ENCODE assay signal across 7 cellular contexts in genomic region chrX:108157628-108158027, GRCh38.
"Had no signal": no experiment of that assay in that cellular context is flagged by ENCODE, and none has a peak within 500 bp of the region (broad histone marks: within the 10 kb centered on the region; RNA-seq: fewer than 3 reads in every experiment).

No MANE protein-coding gene starts in this region.

- H3K27ac Mint-ChIP-seq: GM23338, H9 had no signal

- H2AFZ ChIP-seq: GM23338 had no signal

- H3K9me3 Mint-ChIP-seq: GM23338, H9 had no signal

- H3K4me2 ChIP-seq: GM23338 had no signal

- H3K4me3 Mint-ChIP-seq: GM23338, H9 had no signal

- H3K27ac ChIP-seq: HL-60 had no signal

- DNase-seq: H9, HCEC 1CT, IMR-90, KG1 had no signal

- ATAC-seq: GM23338, K562 had no signal

- H3K4me3 ChIP-seq: GM23338, K562 had no signal
